In genomic region chr6:84623956-84624680, GRCh38 we compare ENCODE assay signal across 18 cellular contexts.
DNase-seq lines count a peak whose midpoint lies in the region; ATAC-seq and TF ChIP-seq lines count a peak whose summit lies in the region.
"Had no signal": no experiment of that assay in that cellular context is flagged by ENCODE, and none has a peak within 500 bp of the region (broad histone marks: within the 10 kb centered on the region; RNA-seq: fewer than 3 reads in every experiment).

No MANE protein-coding gene starts in this region.

- no peaks in the 10 kb centered on the region for H3K9me3 ChIP-seq in cardiac muscle cell (ENCODE audit: low read depth)
- peaks cover 5% of the 10 kb centered on the region for H3K9me3 ChIP-seq in skeletal muscle satellite cell (replicated peaks; ENCODE audit: low read length)
- H3K9me3 ChIP-seq: colonic mucosa had no signal

- H3K36me3 ChIP-seq in cardiac muscle cell: no peaks in the 10 kb centered on the region
- no peaks in the 10 kb centered on the region for H3K36me3 ChIP-seq in skeletal muscle satellite cell (ENCODE audit: insufficient read depth, low read length)
- H3K36me3 ChIP-seq: colonic mucosa, gastrocnemius medialis, left lung, stomach had no signal

- H3K4me1 Mint-ChIP-seq in activated naive CD8-positive, alpha-beta T cell treated with anti-CD3 and anti-CD28 coated beads for 36 hours: no peaks in the 10 kb centered on the region
- H3K4me1 Mint-ChIP-seq: activated B cell treated with CpG ODN at 0.5 μM for 24 hours had no signal

- no peak overlapping the region for H3K4me3 ChIP-seq in cardiac muscle cell
- peak overlapping the region; percentile 21 for H3K4me3 ChIP-seq in skeletal muscle satellite cell (ENCODE audit: low read length)
- H3K4me3 ChIP-seq: colonic mucosa, gastrocnemius medialis, left lung, stomach had no signal

- no peak for ATAC-seq in GM18511 (IDR thresholded peaks at IDR 0.05; ENCODE audit: unreplicated experiment)
- no peak for ATAC-seq in HG03460 (IDR thresholded peaks at IDR 0.05; ENCODE audit: unreplicated experiment)
- ATAC-seq: left lung had no signal

- peaks cover 6% of the 10 kb centered on the region for H3K9me3 Mint-ChIP-seq in activated naive CD8-positive, alpha-beta T cell treated with anti-CD3 and anti-CD28 coated beads for 36 hours

- no peaks in the 10 kb centered on the region for H3K27me3 Mint-ChIP-seq in activated naive CD8-positive, alpha-beta T cell treated with anti-CD3 and anti-CD28 coated beads for 36 hours
- H3K27me3 Mint-ChIP-seq: activated B cell treated with CpG ODN at 0.5 μM for 24 hours had no signal

- peak overlapping the region; percentile 38 for H3K4me2 ChIP-seq in skeletal muscle satellite cell (ENCODE audit: low read length)

- peak overlapping the region; percentile 54 for H3K9ac ChIP-seq in skeletal muscle satellite cell (ENCODE audit: low read depth, low read length)

- no peaks in the 10 kb centered on the region for H3K36me3 Mint-ChIP-seq in activated naive CD8-positive, alpha-beta T cell treated with anti-CD3 and anti-CD28 coated beads for 36 hours

- no peak overlapping the region for H3K4me3 Mint-ChIP-seq in activated naive CD8-positive, alpha-beta T cell treated with anti-CD3 and anti-CD28 coated beads for 36 hours
- H3K4me3 Mint-ChIP-seq: activated B cell treated with CpG ODN at 0.5 μM for 24 hours had no signal

- DNase-seq in HCEC 1CT: peak; percentile 93
- DNase-seq in amniotic epithelial cell (ENCODE audit: low read depth): peak; percentile 90
- peak; percentile 35 to 93 for DNase-seq in cardiac muscle cell (ENCODE audit: low read depth in 1 of 2, low spot score in 1 of 2)
- no peak for DNase-seq in activated T-cell treated with anti-CD3 and anti-CD28 coated beads, Interleukin-2, amount 50 U/mL, for 1 hour
- no peak for DNase-seq in activated naive CD8-positive, alpha-beta T cell treated with anti-CD3 and anti-CD28 coated beads for 36 hours
- DNase-seq: activated B cell treated with CpG ODN at 0.5 μM for 24 hours; colonic mucosa; DMS153; gastrocnemius medialis; Kasumi-1; left lung; NCI-H510A; SIG-M5; stimulated activated CD4-positive, alpha-beta T cell treated with anti-CD3 and anti-CD28 coated beads, Interleukin-4, amount 100 ng/mL, for 24 hours; stomach had no signal

- no peak for TF ChIP-seq CTCF in cardiac muscle cell (IDR thresholded peaks at IDR 0.05; ENCODE audit: low read depth, low read length)

- no peak overlapping the region for H3K27ac Mint-ChIP-seq in activated naive CD8-positive, alpha-beta T cell treated with anti-CD3 and anti-CD28 coated beads for 36 hours
- H3K27ac Mint-ChIP-seq: activated B cell treated with CpG ODN at 0.5 μM for 24 hours had no signal

- H3K27ac ChIP-seq in cardiac muscle cell: no peak overlapping the region
- H3K27ac ChIP-seq: colonic mucosa, gastrocnemius medialis, left lung, stomach had no signal

- H3K27me3 ChIP-seq in cardiac muscle cell (no peaks in the 10 kb centered on the region), skeletal muscle satellite cell (ENCODE audit: control insufficient read depth, insufficient read depth, low read length) (no peaks in the 10 kb centered on the region)
- H3K27me3 ChIP-seq: colonic mucosa, gastrocnemius medialis, left lung, stomach had no signal

- H3K4me1 ChIP-seq in cardiac muscle cell (ENCODE audit: low read depth) (peaks cover 24% of the 10 kb centered on the region), skeletal muscle satellite cell (ENCODE audit: control insufficient read depth, insufficient read depth, low read length) (peaks cover 33% of the 10 kb centered on the region)
- H3K4me1 ChIP-seq: colonic mucosa, gastrocnemius medialis, left lung, stomach had no signal

Comparison
In these comparisons a context has a peak if more than half of its experiments do, and no peak if none do; other contexts are left out.
1. DNase-seq: peak in HCEC 1CT (single experiment), amniotic epithelial cell (single experiment) and cardiac muscle cell (2 of 2); none in activated T-cell treated with anti-CD3 and anti-CD28 coated beads, Interleukin-2, amount 50 U/mL, for 1 hour (single experiment) and activated naive CD8-positive, alpha-beta T cell treated with anti-CD3 and anti-CD28 coated beads for 36 hours (single experiment).